12 cellular contexts compared by ENCODE assay signal in the genomic region with DNA sequence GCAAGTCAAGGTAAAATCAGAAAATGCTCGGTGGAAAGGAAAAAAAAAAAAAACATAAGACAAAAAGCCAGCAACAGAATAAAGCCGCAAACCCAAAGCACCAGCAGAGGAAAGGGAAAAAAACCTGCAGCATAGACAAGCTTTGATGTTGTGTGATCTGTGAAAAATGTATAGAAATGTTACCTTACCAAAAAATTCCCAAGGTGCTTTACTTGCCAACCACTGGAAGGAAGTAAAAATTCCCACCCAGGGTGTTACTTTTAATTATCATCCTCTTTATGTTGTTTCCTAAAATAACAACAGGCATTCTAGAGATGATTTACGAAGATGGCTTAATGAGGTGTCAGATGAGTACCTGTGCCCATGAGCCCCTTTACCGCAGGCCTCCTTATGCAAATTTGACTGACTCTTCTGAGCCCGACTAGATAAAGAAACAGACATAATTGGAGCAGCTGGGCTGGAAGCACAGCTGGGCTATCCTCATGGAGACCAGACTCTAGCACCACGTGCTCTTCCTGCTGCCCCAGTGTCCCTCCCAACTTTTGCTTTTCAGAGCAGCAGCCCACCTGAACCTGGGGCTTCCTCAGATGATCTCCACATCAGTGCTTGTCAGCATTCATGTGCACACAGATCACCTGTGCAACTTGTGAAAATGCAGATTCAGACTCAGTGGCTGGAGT. TPM values are rescaled to one million over a fixed set of nuclear protein-coding genes. Genes with fewer than 3 reads are reported as not detected.
DNase-seq lines count a peak whose midpoint lies in the region; ATAC-seq and TF ChIP-seq lines count a peak whose summit lies in the region.
"Had no signal": no experiment of that assay in that cellular context is flagged by ENCODE, and none has a peak within 500 bp of the region (broad histone marks: within the 10 kb centered on the region; RNA-seq: fewer than 3 reads in every experiment).

No MANE protein-coding gene starts in this region.

- no peaks in the 10 kb centered on the region for H3K9me2 ChIP-seq in GM23248 (ENCODE audit: insufficient read depth)

- H3F3A ChIP-seq in GM23248 (ENCODE audit: insufficient read depth): no peaks in the 10 kb centered on the region

- no peak overlapping the region for H3K4me3 ChIP-seq in dorsolateral prefrontal cortex
- no peak overlapping the region for H3K4me3 ChIP-seq in GM23248

- no peak for TF ChIP-seq CTCF in dorsolateral prefrontal cortex (IDR thresholded peaks at IDR 0.05 in 54 of 56, conservative IDR thresholded peaks at IDR 0.05 in 2 of 56; ENCODE audit: low read depth in 1 of 56, partially characterized antibody in 56 of 56)

- H3K9ac ChIP-seq in GM23248: no peak overlapping the region

- peak; percentile 52 for DNase-seq in activated CD4-positive, alpha-beta T cell treated with anti-CD3 and anti-CD28 coated beads for 48 hours
- DNase-seq in naive thymus-derived CD8-positive, alpha-beta T cell: peak in 7 of 10 donors; percentile 18 to 77 (median 34)
- DNase-seq in NCI-H2029 treated with DMSO at 0.1 percent for 48 hours (lab: John Stamatoyannopoulos, UW) (no peak), islet precursor cell (no peak), dorsolateral prefrontal cortex (no peak), GM23248 (no peak)
- DNase-seq: caudate nucleus, glutamatergic neuron, NCI-H2081 treated with DMSO at 0.1 percent for 48 hours had no signal

- no peaks in the 10 kb centered on the region for H3K9me3 ChIP-seq in GM23248 (ENCODE audit: low read depth)

- H3K4me1 Mint-ChIP-seq in naive thymus-derived CD8-positive, alpha-beta T cell: peaks cover 28 to 39% (median 32%) of the 10 kb centered on the region in 4 donors
- H3K4me1 Mint-ChIP-seq: nephron had no signal

- H3K4me2 ChIP-seq in GM23248 (ENCODE audit: unreplicated experiment): no peak overlapping the region

- H3K27me3 ChIP-seq in dorsolateral prefrontal cortex (no peaks in the 10 kb centered on the region), GM23248 (replicated peaks; ENCODE audit: insufficient read depth) (no peaks in the 10 kb centered on the region)

- H3K27ac ChIP-seq in dorsolateral prefrontal cortex (no peak overlapping the region), GM23248 (no peak overlapping the region)

- H4K20me1 ChIP-seq in GM23248 (ENCODE audit: insufficient read depth): no peaks in the 10 kb centered on the region

- 76% methylated on average over 6 of the region's 6 CpGs for WGBS in GM23248 (ENCODE audit: low coverage in 1 of 2, low lambda C conversion rate in 2 of 2, missing lambda C conversion rate in 2 of 2), 2 experiments

- in situ Hi-C loops in GM23248 (cut with MboI): loop anchor here (10.0 kb wide), 1 partner anchor 105 kb away; the partner anchor contains the start of gene HNRNPLL

- no peak overlapping the region for H2AFZ ChIP-seq in GM23248

- peaks cover 2 to 10% (median 9%) of the 10 kb centered on the region in 3 donors for H3K36me3 Mint-ChIP-seq in naive thymus-derived CD8-positive, alpha-beta T cell

- intact Hi-C loops in dorsolateral prefrontal cortex (cut with DNase I): no loop called here

- H3K4me3 Mint-ChIP-seq in naive thymus-derived CD8-positive, alpha-beta T cell: peak overlapping the region; percentile 50 to 79 (median 66)
- H3K4me3 Mint-ChIP-seq: nephron had no signal

- H3K36me3 ChIP-seq in GM23248 (ENCODE audit: low read depth): no peaks in the 10 kb centered on the region

- H3K9me3 Mint-ChIP-seq in naive thymus-derived CD8-positive, alpha-beta T cell: peaks cover 0 to 6% (median 0%) of the 10 kb centered on the region in 9 donors

- no peaks in the 10 kb centered on the region for H3K4me1 ChIP-seq in GM23248 (ENCODE audit: insufficient read depth)

- peak overlapping the region; percentile 59 to 93 (median 84) for H3K27ac Mint-ChIP-seq in naive thymus-derived CD8-positive, alpha-beta T cell

- ATAC-seq in GM18858 (IDR thresholded peaks at IDR 0.05; ENCODE audit: unreplicated experiment): peak; percentile 62
- ATAC-seq in GM21723 (IDR thresholded peaks at IDR 0.05; ENCODE audit: unreplicated experiment): peak; percentile 56
- ATAC-seq in naive thymus-derived CD8-positive, alpha-beta T cell: peak; percentile 80 to 89

- no peaks in the 10 kb centered on the region for H3K79me2 ChIP-seq in GM23248 (ENCODE audit: insufficient read depth)

- no peaks in the 10 kb centered on the region for H3K27me3 Mint-ChIP-seq in naive thymus-derived CD8-positive, alpha-beta T cell

- POLR2A ChIA-PET in naive thymus-derived CD8-positive, alpha-beta T cell (lab: Charles Lee): interaction anchor here (0.7 to 1.5 kb wide), 4 partner anchors 41 to 1110 kb away, joined by 3 to 4 read pairs (median 4); partner anchors contain the start of genes GALM and SRSF7

RNA-seq across cellular contexts. Expression of gene SRSF7, which starts 41.5 kb away (rescaled TPM):
- total RNA-seq in naive thymus-derived CD8-positive, alpha-beta T cell: 100 to 1,000 TPM; 288 to 291 TPM
- polyA plus RNA-seq in naive thymus-derived CD8-positive, alpha-beta T cell: 100 to 1,000 TPM; 164 to 172 (median 169) TPM
- total RNA-seq in dorsolateral prefrontal cortex: 100 to 1,000 TPM in 28 of 120 experiments, 10 to 100 TPM in 92; 66.9 to 135 (median 93.8) TPM
- 86.5 and 95.0 TPM in 2 replicates for total RNA-seq in GM23248 (2014; rRNA removed; shearing (Covaris generic))
- polyA plus RNA-seq in GM23248 (2016; fragmentation: Nextera tagmentation; extraction: Ambion mirVana): 156 TPM in 2 replicates

RNA-seq across cellular contexts. Expression of gene GALM, which starts 43.7 kb away (rescaled TPM):
- 1 to 10 TPM; 7.5 to 9.5 TPM for total RNA-seq in naive thymus-derived CD8-positive, alpha-beta T cell
- polyA plus RNA-seq in naive thymus-derived CD8-positive, alpha-beta T cell: 10 to 100 TPM; 10.6 to 15.6 (median 13.9) TPM
- 10 to 100 TPM in 3 of 120 experiments, 1 to 10 TPM in 117; 2.0 to 13.3 (median 4.5) TPM for total RNA-seq in dorsolateral prefrontal cortex
- total RNA-seq in GM23248 (2014; rRNA removed; shearing (Covaris generic)): 8.6 and 10.8 TPM in 2 replicates
- polyA plus RNA-seq in GM23248 (2016; fragmentation: Nextera tagmentation; extraction: Ambion mirVana): 7.6 and 8.8 TPM in 2 replicates

Comparison
In these comparisons a context has a peak if more than half of its experiments do, and no peak if none do; other contexts are left out.
1. DNase-seq: peak in activated CD4-positive, alpha-beta T cell treated with anti-CD3 and anti-CD28 coated beads for 48 hours (single experiment) and naive thymus-derived CD8-positive, alpha-beta T cell (7 of 10); none in NCI-H2029 treated with DMSO at 0.1 percent for 48 hours (single experiment), islet precursor cell (single experiment), dorsolateral prefrontal cortex (0 of 10) and GM23248 (single experiment).
2. Peak in every context shown above with its lines, with median percentiles within 50 percentile points of each other: ATAC-seq.